ENCODE assay signal across 18 cellular contexts in the genomic region with DNA sequence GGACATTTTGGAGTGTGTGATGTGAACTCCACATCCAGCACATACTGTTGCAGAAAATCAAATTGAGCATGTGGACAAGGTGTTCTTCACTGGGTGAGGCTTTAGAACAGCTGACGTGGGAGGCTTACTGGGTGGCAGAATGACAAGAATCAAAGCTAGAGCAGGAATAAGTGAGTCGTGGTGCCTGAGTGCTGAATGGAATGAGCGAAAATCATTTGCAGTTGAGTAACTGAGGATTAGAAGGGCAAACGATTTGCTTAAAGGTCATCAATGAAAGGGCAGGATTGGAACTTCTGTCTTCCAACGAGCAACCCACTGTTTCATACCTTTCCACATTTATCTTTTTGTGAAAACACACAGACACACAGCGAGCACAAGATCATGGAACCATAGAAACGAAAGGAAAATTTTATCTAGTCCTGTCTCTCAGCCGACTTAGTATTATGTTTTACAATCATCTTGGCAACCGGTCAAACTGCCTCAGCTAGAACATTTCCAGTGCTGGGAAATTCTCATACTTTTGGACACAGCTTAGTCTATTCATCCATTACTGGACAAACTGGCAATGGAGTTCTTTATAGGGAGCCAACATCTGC. TPM values are rescaled to one million over a fixed set of nuclear protein-coding genes. Genes with fewer than 3 reads are reported as not detected.
DNase-seq lines count a peak whose midpoint lies in the region; ATAC-seq and TF ChIP-seq lines count a peak whose summit lies in the region.
"Had no signal": no experiment of that assay in that cellular context is flagged by ENCODE, and none has a peak within 500 bp of the region (broad histone marks: within the 10 kb centered on the region; RNA-seq: fewer than 3 reads in every experiment).

No MANE protein-coding gene starts in this region.

- ATAC-seq in HG03571 (IDR thresholded peaks at IDR 0.05; ENCODE audit: unreplicated experiment) = no peak
- ATAC-seq: activated CD4-positive, alpha-beta T cell treated with anti-CD3 and anti-CD28 coated beads for 36 hours; effector memory CD8-positive, alpha-beta T cell; GM12878 had no signal

- no peaks in the 10 kb centered on the region for H3K9me3 ChIP-seq in SJSA1 (replicated peaks)

- H3K4me3 ChIP-seq in SJSA1 (no peak overlapping the region), fibroblast of villous mesenchyme (ENCODE audit: low read depth, low read length) (peak overlapping the region; percentile 24), skeletal muscle cell (ENCODE audit: low read depth, low read length) (no peak overlapping the region)
- H3K4me3 ChIP-seq: GM12878 had no signal

- TF ChIP-seq CTCF in fibroblast of villous mesenchyme (IDR thresholded peaks at IDR 0.05; ENCODE audit: insufficient read depth, low read depth, low read length) = no peak

- H3K4me1 ChIP-seq in SJSA1 (replicated peaks) = peaks cover 35% of the 10 kb centered on the region

- peak; percentile 39 for DNase-seq in GM03348 (ENCODE audit: low spot score)
- DNase-seq in SJSA1 (ENCODE audit: low read depth in 1 of 2, low spot score in 2 of 2) = no peak
- DNase-seq in fibroblast of villous mesenchyme (ENCODE audit: low read depth) = peak; percentile 94
- peak; percentile 59 for DNase-seq in skeletal muscle cell (ENCODE audit: low read depth)
- DNase-seq in pons (ENCODE audit: low spot score) = no peak
- no peak for DNase-seq in cerebellar nuclear complex (lab: John Stamatoyannopoulos, UW)
- DNase-seq in NCI-H1417 treated with DMSO at 0.1 percent for 48 hours (lab: John Stamatoyannopoulos, UW) = no peak
- DNase-seq: activated CD4-positive, alpha-beta T cell treated with anti-CD3 and anti-CD28 coated beads for 36 hours; activated T-cell treated with anti-CD3 and anti-CD28 coated beads, Interleukin-2, amount 50 U/mL, for 48 hours; effector memory CD8-positive, alpha-beta T cell; kidney; NCI-H446 had no signal

- no peaks in the 10 kb centered on the region for H3K36me3 ChIP-seq in SJSA1

- H3K27ac ChIP-seq in SJSA1 = peak overlapping the region; percentile 83; the same call in 1 of the 2 replicates
- H3K27ac ChIP-seq: C4-2B had no signal

- no peaks in the 10 kb centered on the region for H3K27me3 ChIP-seq in SJSA1 (replicated peaks)

RNA-seq across cellular contexts. Expression of gene DAW1, which starts 7.2 kb away (rescaled TPM):
- 0.16 TPM in 2 replicates for total RNA-seq in SJSA1 (2014; rRNA removed; shearing (Covaris generic))
- 0.64 TPM in 1 of 2 replicates, not detected in the other for total RNA-seq in fibroblast of villous mesenchyme
- total RNA-seq: activated CD4-positive, alpha-beta T cell treated with anti-CD3 and anti-CD28 coated beads for 36 hours; GM12878; T-helper 2 cell treated with Interferon-gamma antibody and Interleukin-4, amounts not matched to agents 100 ng/mL and 5 ng/mL, for 36 hours had no signal

RNA-seq across cellular contexts. Expression of gene CCL20, which starts 50.6 kb away (rescaled TPM):
- total RNA-seq in SJSA1 (2014; rRNA removed; shearing (Covaris generic)) = not detected in 2 replicates
- 0.43 TPM in 1 of 2 replicates, not detected in the other for total RNA-seq in fibroblast of villous mesenchyme
- total RNA-seq: posterior vena cava; T-helper 2 cell treated with Interferon-gamma antibody and Interleukin-4, amounts not matched to agents 100 ng/mL and 5 ng/mL, for 36 hours; urinary bladder had no signal

Comparison
In these comparisons a context has a peak if more than half of its experiments do, and no peak if none do; other contexts are left out.
1. DNase-seq: peak in GM03348 (single experiment), fibroblast of villous mesenchyme (single experiment) and skeletal muscle cell (single experiment); none in SJSA1 (0 of 2), pons (single experiment), cerebellar nuclear complex (0 of 2) and NCI-H1417 treated with DMSO at 0.1 percent for 48 hours (single experiment).